Comparison of ENCODE assay signal across 16 cellular contexts in the genomic region with DNA sequence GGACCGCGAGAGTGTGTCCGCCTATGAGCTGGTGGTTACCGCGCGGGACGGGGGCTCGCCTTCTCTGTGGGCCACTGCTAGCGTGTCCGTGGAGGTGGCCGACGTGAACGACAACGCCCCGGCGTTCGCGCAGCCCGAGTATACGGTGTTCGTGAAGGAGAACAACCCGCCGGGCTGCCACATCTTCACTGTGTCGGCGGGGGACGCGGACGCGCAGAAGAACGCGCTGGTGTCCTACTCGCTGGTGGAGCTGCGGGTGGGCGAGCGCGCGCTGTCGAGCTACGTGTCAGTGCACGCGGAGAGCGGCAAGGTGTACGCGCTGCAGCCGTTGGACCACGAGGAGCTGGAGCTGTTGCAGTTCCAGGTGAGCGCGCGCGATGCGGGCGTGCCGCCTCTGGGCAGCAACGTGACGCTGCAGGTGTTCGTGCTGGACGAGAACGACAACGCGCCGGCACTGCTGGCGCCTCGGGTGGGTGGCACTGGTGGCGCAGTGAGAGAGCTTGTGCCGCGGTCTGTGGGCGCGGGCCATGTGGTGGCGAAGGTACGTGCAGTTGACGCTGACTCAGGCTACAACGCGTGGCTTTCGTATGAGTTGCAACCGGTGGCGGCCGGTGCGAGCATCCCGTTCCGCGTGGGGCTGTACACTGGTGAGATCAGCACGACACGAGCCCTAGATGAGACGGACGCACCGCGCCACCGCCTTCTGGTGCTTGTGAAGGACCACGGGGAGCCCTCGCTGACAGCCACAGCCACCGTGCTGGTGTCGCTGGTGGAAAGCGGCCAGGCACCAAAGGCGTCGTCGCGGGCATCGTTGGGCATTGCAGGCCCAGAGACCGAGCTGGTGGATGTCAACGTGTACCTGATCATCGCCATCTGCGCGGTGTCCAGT. TPM values are rescaled to one million over a fixed set of nuclear protein-coding genes. Genes with fewer than 3 reads are reported as not detected.
DNase-seq lines count a peak whose midpoint lies in the region; ATAC-seq and TF ChIP-seq lines count a peak whose summit lies in the region.
"Had no signal": no experiment of that assay in that cellular context is flagged by ENCODE, and none has a peak within 500 bp of the region (broad histone marks: within the 10 kb centered on the region; RNA-seq: fewer than 3 reads in every experiment).

No MANE protein-coding gene starts in this region.

- no peaks in the 10 kb centered on the region for H3K36me3 Mint-ChIP-seq in activated CD8-positive, alpha-beta T cell treated with anti-CD3 and anti-CD28 coated beads, Interleukin-2, amount 10 ng/mL, durations not matched to agents 7 days and 5 days (ENCODE audit: low read depth)
- peaks cover 3% of the 10 kb centered on the region for H3K36me3 Mint-ChIP-seq in activated CD8-positive, alpha-beta T cell treated with anti-CD3 and anti-CD28 coated beads for 36 hours (ENCODE audit: low read depth)

- H3K4me1 ChIP-seq in left ventricle myocardium inferior: no peaks in the 10 kb centered on the region
- no peaks in the 10 kb centered on the region for H3K4me1 ChIP-seq in mucosa of descending colon (ENCODE audit: low read depth)
- H3K4me1 ChIP-seq: A549, Caco-2, HAP-1 had no signal

- CTCF ChIA-PET in activated CD8-positive, alpha-beta T cell treated with anti-CD3 and anti-CD28 coated beads, Interleukin-2, amount 10 ng/mL, durations not matched to agents 7 days and 5 days (lab: Charles Lee): no interaction called here
- CTCF ChIA-PET in activated CD8-positive, alpha-beta T cell treated with anti-CD3 and anti-CD28 coated beads for 36 hours (lab: Charles Lee): interaction anchor here (0.9 to 1.5 kb wide), 2 partner anchors 19 to 486 kb away, joined by 3 to 4 read pairs; no protein-coding TSS in a partner anchor

- H3K27ac Mint-ChIP-seq in activated CD8-positive, alpha-beta T cell treated with anti-CD3 and anti-CD28 coated beads, Interleukin-2, amount 10 ng/mL, durations not matched to agents 7 days and 5 days: no peak overlapping the region
- no peak overlapping the region for H3K27ac Mint-ChIP-seq in activated CD8-positive, alpha-beta T cell treated with anti-CD3 and anti-CD28 coated beads for 36 hours
- H3K27ac Mint-ChIP-seq: CD4-positive, alpha-beta T cell had no signal

- ATAC-seq in activated CD8-positive, alpha-beta T cell treated with anti-CD3 and anti-CD28 coated beads, Interleukin-2, amount 10 ng/mL, durations not matched to agents 7 days and 5 days: no peak
- no peak for ATAC-seq in activated CD8-positive, alpha-beta T cell treated with anti-CD3 and anti-CD28 coated beads for 36 hours
- ATAC-seq in Right ventricle myocardium superior (ENCODE audit: poor library complexity) (no peak), GM18519 (IDR thresholded peaks at IDR 0.05; ENCODE audit: low FRiP score, unreplicated experiment) (no peak), mucosa of descending colon (no peak)
- ATAC-seq: A549 had no signal

- H3K4me3 ChIP-seq in left ventricle myocardium inferior (no peak overlapping the region), mucosa of descending colon (no peak overlapping the region)
- H3K4me3 ChIP-seq: A549, GM23248, HAP-1 had no signal

- peak overlapping the region; percentile 12 for H3K4me3 Mint-ChIP-seq in activated CD8-positive, alpha-beta T cell treated with anti-CD3 and anti-CD28 coated beads, Interleukin-2, amount 10 ng/mL, durations not matched to agents 7 days and 5 days
- H3K4me3 Mint-ChIP-seq in activated CD8-positive, alpha-beta T cell treated with anti-CD3 and anti-CD28 coated beads for 36 hours: no peak overlapping the region
- H3K4me3 Mint-ChIP-seq: CD4-positive, alpha-beta T cell had no signal

- H3K9me3 Mint-ChIP-seq in activated CD8-positive, alpha-beta T cell treated with anti-CD3 and anti-CD28 coated beads, Interleukin-2, amount 10 ng/mL, durations not matched to agents 7 days and 5 days (ENCODE audit: insufficient read depth): peaks cover 15% of the 10 kb centered on the region
- peaks cover 16% of the 10 kb centered on the region for H3K9me3 Mint-ChIP-seq in activated CD8-positive, alpha-beta T cell treated with anti-CD3 and anti-CD28 coated beads for 36 hours

- POLR2A ChIA-PET in activated CD8-positive, alpha-beta T cell treated with anti-CD3 and anti-CD28 coated beads, Interleukin-2, amount 10 ng/mL, durations not matched to agents 7 days and 5 days (lab: Charles Lee): no interaction called here
- POLR2A ChIA-PET in activated CD8-positive, alpha-beta T cell treated with anti-CD3 and anti-CD28 coated beads for 36 hours (lab: Charles Lee): no interaction called here

- H3K27me3 Mint-ChIP-seq in activated CD8-positive, alpha-beta T cell treated with anti-CD3 and anti-CD28 coated beads, Interleukin-2, amount 10 ng/mL, durations not matched to agents 7 days and 5 days (ENCODE audit: low read depth): no peaks in the 10 kb centered on the region
- H3K27me3 Mint-ChIP-seq in activated CD8-positive, alpha-beta T cell treated with anti-CD3 and anti-CD28 coated beads for 36 hours: peaks cover 38% of the 10 kb centered on the region

- H3K27me3 ChIP-seq in left ventricle myocardium inferior (ENCODE audit: low read depth): peaks cover 81% of the 10 kb centered on the region

- H3K9me3 ChIP-seq in left ventricle myocardium inferior (replicated peaks) (peaks cover 50% of the 10 kb centered on the region), mucosa of descending colon (peaks cover 24% of the 10 kb centered on the region)
- H3K9me3 ChIP-seq: Caco-2 had no signal

- H3K36me3 ChIP-seq in left ventricle myocardium inferior (no peaks in the 10 kb centered on the region), mucosa of descending colon (ENCODE audit: low read depth) (no peaks in the 10 kb centered on the region)
- H3K36me3 ChIP-seq: HAP-1 had no signal

- intact Hi-C loops in activated CD8-positive, alpha-beta T cell treated with anti-CD3 and anti-CD28 coated beads for 36 hours (cut with micrococcal nuclease): no loop called here
- intact Hi-C loops in Right ventricle myocardium superior (cut with DNase I) (no loop called here), left ventricle myocardium inferior (cut with micrococcal nuclease) (no loop called here), posterior vena cava (cut with DNase I) (no loop called here), mucosa of descending colon (cut with DNase I, micrococcal nuclease) (no loop called here)

- no peaks in the 10 kb centered on the region for H3K4me1 Mint-ChIP-seq in activated CD8-positive, alpha-beta T cell treated with anti-CD3 and anti-CD28 coated beads, Interleukin-2, amount 10 ng/mL, durations not matched to agents 7 days and 5 days (ENCODE audit: low read depth)
- no peaks in the 10 kb centered on the region for H3K4me1 Mint-ChIP-seq in activated CD8-positive, alpha-beta T cell treated with anti-CD3 and anti-CD28 coated beads for 36 hours (ENCODE audit: low read depth)

- TF ChIP-seq CTCF in activated CD8-positive, alpha-beta T cell treated with anti-CD3 and anti-CD28 coated beads for 36 hours (IDR thresholded peaks at IDR 0.05): no peak
- TF ChIP-seq CTCF in left ventricle myocardium inferior (IDR thresholded peaks at IDR 0.05; ENCODE audit: borderline replicate concordance): no peak
- TF ChIP-seq CTCF in mucosa of descending colon (IDR thresholded peaks at IDR 0.05): no peak

- no peak for DNase-seq in activated CD8-positive, alpha-beta T cell treated with anti-CD3 and anti-CD28 coated beads, Interleukin-2, amount 10 ng/mL, durations not matched to agents 7 days and 5 days
- DNase-seq in activated CD8-positive, alpha-beta T cell treated with anti-CD3 and anti-CD28 coated beads for 36 hours: no peak
- DNase-seq in Right ventricle myocardium superior: peak; percentile 33
- DNase-seq in left ventricle myocardium inferior: no peak
- DNase-seq in posterior vena cava (ENCODE audit: low spot score): peak; percentile 81
- DNase-seq in mucosa of descending colon: no peak
- DNase-seq: AML-193; Caco-2; CD4-positive, alpha-beta T cell; GM23248 had no signal

- H3K27ac ChIP-seq in left ventricle myocardium inferior (replicated peaks): no peak overlapping the region
- H3K27ac ChIP-seq: 22Rv1, A549, C4-2B, GM23248 had no signal

RNA-seq across cellular contexts. Expression of a gene that starts 1.8 kb away (rescaled TPM):
- not detected for total RNA-seq in activated CD8-positive, alpha-beta T cell treated with anti-CD3 and anti-CD28 coated beads, Interleukin-2, amount 10 ng/mL, durations not matched to agents 7 days and 5 days
- not detected for total RNA-seq in activated CD8-positive, alpha-beta T cell treated with anti-CD3 and anti-CD28 coated beads for 36 hours
- total RNA-seq in Right ventricle myocardium superior (not detected), left ventricle myocardium inferior (not detected), posterior vena cava (under 1 TPM in 1 of 2 donors, not detected in 1; 0.19 TPM), mucosa of descending colon (under 1 TPM in 2 of 3 donors, not detected in 1; 0.35 to 0.41 TPM)
- total RNA-seq: Caco-2; CD4-positive, alpha-beta T cell; GM23248; HT-29 had no signal

RNA-seq across cellular contexts. Expression of a gene that starts 5.1 kb away (rescaled TPM):
- total RNA-seq in activated CD8-positive, alpha-beta T cell treated with anti-CD3 and anti-CD28 coated beads, Interleukin-2, amount 10 ng/mL, durations not matched to agents 7 days and 5 days: not detected
- total RNA-seq in activated CD8-positive, alpha-beta T cell treated with anti-CD3 and anti-CD28 coated beads for 36 hours: not detected
- not detected for total RNA-seq in Right ventricle myocardium superior
- not detected for total RNA-seq in left ventricle myocardium inferior
- total RNA-seq in posterior vena cava: not detected
- total RNA-seq in mucosa of descending colon: under 1 TPM in 2 of 3 donors, not detected in 1; 0.14 to 0.19 TPM
- total RNA-seq: Caco-2; CD4-positive, alpha-beta T cell; GM23248; HT-29 had no signal

RNA-seq across cellular contexts. Expression of a gene that starts 8.1 kb away (rescaled TPM):
- total RNA-seq in activated CD8-positive, alpha-beta T cell treated with anti-CD3 and anti-CD28 coated beads, Interleukin-2, amount 10 ng/mL, durations not matched to agents 7 days and 5 days: not detected
- total RNA-seq in activated CD8-positive, alpha-beta T cell treated with anti-CD3 and anti-CD28 coated beads for 36 hours: not detected
- total RNA-seq in Right ventricle myocardium superior: not detected
- total RNA-seq in left ventricle myocardium inferior: not detected
- under 1 TPM; 0.14 to 0.23 TPM for total RNA-seq in posterior vena cava
- total RNA-seq in mucosa of descending colon: under 1 TPM; 0.29 to 0.47 (median 0.35) TPM
- total RNA-seq: Caco-2; CD4-positive, alpha-beta T cell; HT-29 had no signal

RNA-seq across cellular contexts. Expression of a gene that starts 12.3 kb away (rescaled TPM):
- not detected for total RNA-seq in activated CD8-positive, alpha-beta T cell treated with anti-CD3 and anti-CD28 coated beads, Interleukin-2, amount 10 ng/mL, durations not matched to agents 7 days and 5 days
- not detected for total RNA-seq in activated CD8-positive, alpha-beta T cell treated with anti-CD3 and anti-CD28 coated beads for 36 hours
- total RNA-seq in Right ventricle myocardium superior: not detected
- not detected for total RNA-seq in left ventricle myocardium inferior
- under 1 TPM; 0.14 TPM for total RNA-seq in posterior vena cava
- under 1 TPM in 2 of 3 donors, not detected in 1; 0.16 to 0.17 TPM for total RNA-seq in mucosa of descending colon
- total RNA-seq: Caco-2; CD4-positive, alpha-beta T cell; GM23248; HT-29 had no signal

RNA-seq across cellular contexts. Expression of a gene that starts 14.5 kb away (rescaled TPM):
- not detected for total RNA-seq in activated CD8-positive, alpha-beta T cell treated with anti-CD3 and anti-CD28 coated beads, Interleukin-2, amount 10 ng/mL, durations not matched to agents 7 days and 5 days
- not detected for total RNA-seq in activated CD8-positive, alpha-beta T cell treated with anti-CD3 and anti-CD28 coated beads for 36 hours
- total RNA-seq in Right ventricle myocardium superior (not detected), left ventricle myocardium inferior (not detected), posterior vena cava (under 1 TPM; 0.14 TPM), mucosa of descending colon (under 1 TPM; 0.10 to 0.35 (median 0.26) TPM)
- total RNA-seq: Caco-2; CD4-positive, alpha-beta T cell; GM23248; HT-29 had no signal

Comparison
In these comparisons a context has a peak if more than half of its experiments do, and no peak if none do; other contexts are left out.
1. DNase-seq: peak in Right ventricle myocardium superior (single experiment) and posterior vena cava (single experiment); none in activated CD8-positive, alpha-beta T cell treated with anti-CD3 and anti-CD28 coated beads, Interleukin-2, amount 10 ng/mL, durations not matched to agents 7 days and 5 days (single experiment), activated CD8-positive, alpha-beta T cell treated with anti-CD3 and anti-CD28 coated beads for 36 hours (single experiment), left ventricle myocardium inferior (single experiment) and mucosa of descending colon (0 of 3).